ENCODE assay signal across 16 cellular contexts in the genomic region with DNA sequence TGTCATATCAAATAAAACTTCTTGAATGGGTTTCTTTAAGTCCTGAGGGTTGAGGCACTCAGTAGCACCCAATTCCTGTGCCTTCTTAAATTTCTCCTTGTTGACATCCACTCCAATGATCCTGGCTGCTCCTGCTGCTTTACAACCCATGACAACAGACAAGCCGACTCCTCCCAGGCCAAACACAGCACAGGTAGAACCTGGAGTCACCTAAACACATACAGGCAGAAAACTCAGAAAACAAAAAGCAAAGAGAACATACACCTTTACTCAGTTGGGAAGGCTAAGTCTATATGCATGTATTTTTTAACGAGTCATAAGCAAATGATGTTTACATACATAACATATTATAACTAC. TPM values are rescaled to one million over a fixed set of nuclear protein-coding genes. Genes with fewer than 3 reads are reported as not detected.
"Had no signal": no experiment of that assay in that cellular context is flagged by ENCODE, and none has a peak within 500 bp of the region (broad histone marks: within the 10 kb centered on the region; RNA-seq: fewer than 3 reads in every experiment).

No MANE protein-coding gene starts in this region.

- H3K4me3 ChIP-seq: ovary, SK-N-MC, transverse colon had no signal

- H3K36me3 ChIP-seq: ovary, transverse colon had no signal

- H3K27ac ChIP-seq: SK-N-MC had no signal

- H3K27me3 ChIP-seq: ovary, transverse colon had no signal

- H3K27ac Mint-ChIP-seq: activated naive CD8-positive, alpha-beta T cell treated with anti-CD3 and anti-CD28 coated beads, Interleukin-2, amount 10 ng/mL, durations not matched to agents 7 days and 5 days; stimulated activated effector memory CD8-positive, alpha-beta T cell treated with anti-CD3 and anti-CD28 coated beads, Interleukin-12 subunit alpha, Interleukin-12 subunit beta, amount 100 ng/mL, for 72 hours had no signal

- H3K9me3 Mint-ChIP-seq: activated naive CD8-positive, alpha-beta T cell treated with anti-CD3 and anti-CD28 coated beads, Interleukin-2, amount 10 ng/mL, durations not matched to agents 7 days and 5 days; stimulated activated effector memory CD8-positive, alpha-beta T cell treated with anti-CD3 and anti-CD28 coated beads, Interleukin-12 subunit alpha, Interleukin-12 subunit beta, amount 100 ng/mL, for 72 hours had no signal

- DNase-seq: activated CD4-positive, alpha-beta T cell treated with anti-CD3 and anti-CD28 coated beads, Interleukin-2, amount 50 U/mL, for 1 hour; activated naive CD4-positive, alpha-beta T cell; activated naive CD8-positive, alpha-beta T cell treated with anti-CD3 and anti-CD28 coated beads, Interleukin-2, amount 10 ng/mL, durations not matched to agents 7 days and 5 days; activated T-cell treated with anti-CD3 and anti-CD28 coated beads for 4 hours; anterior cingulate cortex; hippocampal formation; ovary; stimulated activated CD4-positive, alpha-beta T cell treated with anti-CD3 and anti-CD28 coated beads, Interleukin-12 subunit alpha, Interleukin-12 subunit beta, amount 100 ng/mL, for 4 hours; stimulated activated CD4-positive, alpha-beta T cell treated with anti-CD3 and anti-CD28 coated beads, Interleukin-2, amount 100 ng/mL, for 24 hours; transverse colon had no signal

- H3K9me3 ChIP-seq: ovary, transverse colon had no signal

- ATAC-seq: stimulated activated effector memory CD8-positive, alpha-beta T cell treated with anti-CD3 and anti-CD28 coated beads, Interleukin-12 subunit alpha, Interleukin-12 subunit beta, amount 100 ng/mL, for 72 hours had no signal

- H3K4me1 Mint-ChIP-seq: activated naive CD8-positive, alpha-beta T cell treated with anti-CD3 and anti-CD28 coated beads, Interleukin-2, amount 10 ng/mL, durations not matched to agents 7 days and 5 days; stimulated activated effector memory CD8-positive, alpha-beta T cell treated with anti-CD3 and anti-CD28 coated beads, Interleukin-12 subunit alpha, Interleukin-12 subunit beta, amount 100 ng/mL, for 72 hours had no signal

- H3K27me3 Mint-ChIP-seq: activated naive CD8-positive, alpha-beta T cell treated with anti-CD3 and anti-CD28 coated beads, Interleukin-2, amount 10 ng/mL, durations not matched to agents 7 days and 5 days had no signal

- H3K4me3 Mint-ChIP-seq: activated naive CD8-positive, alpha-beta T cell treated with anti-CD3 and anti-CD28 coated beads, Interleukin-2, amount 10 ng/mL, durations not matched to agents 7 days and 5 days; stimulated activated effector memory CD8-positive, alpha-beta T cell treated with anti-CD3 and anti-CD28 coated beads, Interleukin-12 subunit alpha, Interleukin-12 subunit beta, amount 100 ng/mL, for 72 hours had no signal

- H3K36me3 Mint-ChIP-seq: activated naive CD8-positive, alpha-beta T cell treated with anti-CD3 and anti-CD28 coated beads, Interleukin-2, amount 10 ng/mL, durations not matched to agents 7 days and 5 days; stimulated activated effector memory CD8-positive, alpha-beta T cell treated with anti-CD3 and anti-CD28 coated beads, Interleukin-12 subunit alpha, Interleukin-12 subunit beta, amount 100 ng/mL, for 72 hours had no signal

RNA-seq across cellular contexts. Expression of gene ADH6, which starts 10.3 kb away (rescaled TPM):
- total RNA-seq: activated naive CD8-positive, alpha-beta T cell treated with anti-CD3 and anti-CD28 coated beads, Interleukin-2, amount 10 ng/mL, durations not matched to agents 7 days and 5 days; bronchial epithelial cell; glomerular endothelial cell; kidney epithelial cell; myocyte had no signal
